Comparison of ENCODE assay signal across 7 cellular contexts in the genomic region with DNA sequence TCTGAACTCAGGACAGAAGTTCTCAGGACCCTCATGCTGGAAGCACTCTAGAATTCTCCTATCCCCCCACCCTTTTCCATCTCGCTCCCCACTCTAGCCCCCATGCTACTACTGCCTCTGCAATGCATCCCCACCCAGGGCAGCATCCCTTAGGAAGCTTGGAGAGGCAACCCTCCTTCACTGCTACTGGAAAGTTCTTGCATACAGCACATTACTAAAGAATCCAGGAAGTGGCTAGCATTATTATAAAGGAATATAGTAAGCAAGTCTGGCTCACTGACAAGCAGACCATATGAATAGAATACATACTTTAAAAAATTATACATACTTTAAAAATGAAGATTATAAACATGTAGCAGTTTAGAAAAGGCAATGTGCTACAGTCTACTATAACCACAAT. TPM values are rescaled to one million over a fixed set of nuclear protein-coding genes. Genes with fewer than 3 reads are reported as not detected.
"Had no signal": no experiment of that assay in that cellular context is flagged by ENCODE, and none has a peak within 500 bp of the region (broad histone marks: within the 10 kb centered on the region; RNA-seq: fewer than 3 reads in every experiment).

No MANE protein-coding gene starts in this region.

RNA-seq across cellular contexts. Expression of a gene that starts 24.4 kb away (rescaled TPM):
- total RNA-seq: GM23248, H4, H7, HepG2, HFFc6, HT1080, K562 had no signal
- polyA plus RNA-seq: GM23248, K562 had no signal
